Comparison of ENCODE assay signal across 11 cellular contexts in the genomic region with DNA sequence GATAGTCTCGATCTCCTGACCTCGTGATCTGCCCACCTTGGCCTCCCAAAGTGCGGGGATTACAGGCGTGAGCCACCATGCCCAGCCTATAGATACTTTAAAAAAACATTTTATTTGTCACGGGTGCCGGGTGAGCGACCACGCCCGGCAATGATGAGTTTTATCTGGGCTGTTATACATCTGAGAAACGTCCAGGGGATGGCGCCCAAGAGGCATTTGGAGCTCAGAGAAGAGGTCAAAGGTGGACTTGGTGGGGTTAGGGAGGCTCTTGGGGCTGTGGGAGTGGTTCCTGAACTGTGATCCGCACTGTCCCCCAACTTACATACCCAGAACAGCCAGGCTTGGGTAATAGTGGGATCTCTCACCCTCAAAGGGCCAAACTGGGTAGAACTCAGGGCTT. TPM values are rescaled to one million over a fixed set of nuclear protein-coding genes. Genes with fewer than 3 reads are reported as not detected.
DNase-seq lines count a peak whose midpoint lies in the region; ATAC-seq and TF ChIP-seq lines count a peak whose summit lies in the region.
"Not testable (repeated sequence)": the region's sequence is repeated elsewhere in the genome, so short reads cannot be mapped to it uniquely, and the experiment has no call there.
"Had no signal": no experiment of that assay in that cellular context is flagged by ENCODE, and none has a peak within 500 bp of the region (broad histone marks: within the 10 kb centered on the region; RNA-seq: fewer than 3 reads in every experiment).

No MANE protein-coding gene starts in this region.

- not testable (repeated sequence) for H3K4me1 Mint-ChIP-seq in CD4-positive, alpha-beta T cell (ENCODE audit: low read depth); activated T-cell treated with anti-CD3 and anti-CD28 coated beads, Interleukin-2, amount 50 U/mL, for 4 hours (ENCODE audit: low read depth); stimulated activated effector memory CD8-positive, alpha-beta T cell treated with anti-CD3 and anti-CD28 coated beads, Interleukin-12 subunit alpha, Interleukin-12 subunit beta, amount 100 ng/mL, for 72 hours

- not testable (repeated sequence) for H3K27ac Mint-ChIP-seq in CD4-positive, alpha-beta T cell; stimulated activated effector memory CD8-positive, alpha-beta T cell treated with anti-CD3 and anti-CD28 coated beads, Interleukin-12 subunit alpha, Interleukin-12 subunit beta, amount 100 ng/mL, for 72 hours

- H3K9me3 Mint-ChIP-seq in CD4-positive, alpha-beta T cell; activated T-cell treated with anti-CD3 and anti-CD28 coated beads, Interleukin-2, amount 50 U/mL, for 4 hours; stimulated activated effector memory CD8-positive, alpha-beta T cell treated with anti-CD3 and anti-CD28 coated beads, Interleukin-12 subunit alpha, Interleukin-12 subunit beta, amount 100 ng/mL, for 72 hours: not testable (repeated sequence)

- H3K9me3 ChIP-seq in CD4-positive, alpha-beta T cell (ENCODE audit: control insufficient read depth, low read length); Panc1 (ENCODE audit: control insufficient read depth, insufficient read depth, low read depth, low read length); right lobe of liver: not testable (repeated sequence)

- CTCF ChIA-PET in CD4-positive, alpha-beta T cell (lab: Charles Lee); Panc1 (lab: Charles Lee): not testable (repeated sequence)

- H3K4me3 Mint-ChIP-seq in CD4-positive, alpha-beta T cell; activated T-cell treated with anti-CD3 and anti-CD28 coated beads, Interleukin-2, amount 50 U/mL, for 4 hours; stimulated activated effector memory CD8-positive, alpha-beta T cell treated with anti-CD3 and anti-CD28 coated beads, Interleukin-12 subunit alpha, Interleukin-12 subunit beta, amount 100 ng/mL, for 72 hours: not testable (repeated sequence)

- ATAC-seq in CD4-positive, alpha-beta T cell (ENCODE audit: poor library complexity): peak; percentile 97
- ATAC-seq in GM21526 (IDR thresholded peaks at IDR 0.05; ENCODE audit: low FRiP score, unreplicated experiment) (peak; percentile 62), HG03097 (IDR thresholded peaks at IDR 0.05; ENCODE audit: low FRiP score, unreplicated experiment) (peak; percentile 50), Panc1 (peak; percentile 89), esophagus mucosa (peak; percentile 65), right lobe of liver (peak; percentile 75 to 86 (median 80))
- peak; percentile 88 to 93 for ATAC-seq in activated T-cell treated with anti-CD3 and anti-CD28 coated beads, Interleukin-2, amount 50 U/mL, for 4 hours
- ATAC-seq in stimulated activated effector memory CD8-positive, alpha-beta T cell treated with anti-CD3 and anti-CD28 coated beads, Interleukin-12 subunit alpha, Interleukin-12 subunit beta, amount 100 ng/mL, for 72 hours: peak; percentile 92

- intact Hi-C loops in CD4-positive, alpha-beta T cell (cut with DNase I, micrococcal nuclease); Panc1 (cut with micrococcal nuclease; ENCODE audit: unreplicated experiment); right lobe of liver (cut with DNase I): not testable (repeated sequence)

- not testable (repeated sequence) for H3K36me3 Mint-ChIP-seq in CD4-positive, alpha-beta T cell (ENCODE audit: low read depth); activated T-cell treated with anti-CD3 and anti-CD28 coated beads, Interleukin-2, amount 50 U/mL, for 4 hours (ENCODE audit: insufficient read depth); stimulated activated effector memory CD8-positive, alpha-beta T cell treated with anti-CD3 and anti-CD28 coated beads, Interleukin-12 subunit alpha, Interleukin-12 subunit beta, amount 100 ng/mL, for 72 hours

- H3K4me3 ChIP-seq in Panc1 (ENCODE audit: low read depth in 2 of 2, low read length in 2 of 2); right lobe of liver: not testable (repeated sequence)

- not testable (repeated sequence) for H3K27me3 Mint-ChIP-seq in CD4-positive, alpha-beta T cell; activated T-cell treated with anti-CD3 and anti-CD28 coated beads, Interleukin-2, amount 50 U/mL, for 4 hours (ENCODE audit: low read depth)

- POLR2A ChIA-PET in CD4-positive, alpha-beta T cell (lab: Charles Lee); Panc1 (lab: Charles Lee): not testable (repeated sequence)

- not testable (repeated sequence) for BruUV-seq in Panc1 (replicated peaks; lab: Mats Ljungman, UMichigan)

- in situ Hi-C loops in Panc1 (cut with HindIII; ENCODE audit: low pct_unique_long_range_greater_than_20kb, low sequenced_read_pairs): not testable (repeated sequence)

- DNase-seq in CD4-positive, alpha-beta T cell; Panc1 (ENCODE audit: low read depth, low spot score); activated T-cell treated with anti-CD3 and anti-CD28 coated beads, Interleukin-2, amount 50 U/mL, for 4 hours; right lobe of liver; stimulated activated effector memory CD8-positive, alpha-beta T cell treated with anti-CD3 and anti-CD28 coated beads, Interleukin-12 subunit alpha, Interleukin-12 subunit beta, amount 100 ng/mL, for 72 hours (ENCODE audit: low spot score in 2 of 2): not testable (repeated sequence)

- TF ChIP-seq POLR2A in right lobe of liver (IDR thresholded peaks at IDR 0.05): not testable (repeated sequence)

- no CpG with 5 or more reads among the region's 12 CpGs for WGBS in right lobe of liver (ENCODE audit: insufficient coverage, low coverage, low lambda C conversion rate, missing lambda C conversion rate)

- H3K36me3 ChIP-seq in Panc1 (ENCODE audit: control insufficient read depth, insufficient read depth, low read length); right lobe of liver: not testable (repeated sequence)

- not testable (repeated sequence) for H3K27ac ChIP-seq in CD4-positive, alpha-beta T cell (ENCODE audit: low read depth, low read length); Panc1 (ENCODE audit: low read length); right lobe of liver

- TF ChIP-seq CTCF in CD4-positive, alpha-beta T cell (IDR thresholded peaks at IDR 0.05); Panc1 (IDR thresholded peaks at IDR 0.05); right lobe of liver (IDR thresholded peaks at IDR 0.05): not testable (repeated sequence)

- not testable (repeated sequence) for H3K4me1 ChIP-seq in Panc1 (ENCODE audit: control insufficient read depth, insufficient read depth, low read length); right lobe of liver

- not testable (repeated sequence) for H3K27me3 ChIP-seq in CD4-positive, alpha-beta T cell (ENCODE audit: control insufficient read depth, insufficient read depth, low read length); Panc1 (ENCODE audit: control insufficient read depth, insufficient read depth, low read length); right lobe of liver

RNA-seq across cellular contexts. Expression of gene GRAPL, which starts 8.7 kb away (rescaled TPM):
- total RNA-seq in CD4-positive, alpha-beta T cell: 10 to 100 TPM; 23.7 to 26.2 TPM
- total RNA-seq in Panc1 (2021; ENCODE audit: unreplicated experiment): 0.31 TPM
- not detected for polyA plus RNA-seq in Panc1 (2012; ENCODE audit: insufficient read length)
- 1 to 10 TPM; 1.4 to 2.5 (median 2.0) TPM for total RNA-seq in activated T-cell treated with anti-CD3 and anti-CD28 coated beads, Interleukin-2, amount 50 U/mL, for 4 hours
- total RNA-seq in esophagus mucosa: 0.48 TPM
- total RNA-seq in right lobe of liver: 1 to 10 TPM in 4 of 6 experiments, under 1 TPM in 2; 0.68 to 9.2 (median 2.2) TPM
- total RNA-seq: ascending aorta, HFFc6 had no signal
- polyA plus RNA-seq: cardiac muscle cell had no signal
